In the genomic region with DNA sequence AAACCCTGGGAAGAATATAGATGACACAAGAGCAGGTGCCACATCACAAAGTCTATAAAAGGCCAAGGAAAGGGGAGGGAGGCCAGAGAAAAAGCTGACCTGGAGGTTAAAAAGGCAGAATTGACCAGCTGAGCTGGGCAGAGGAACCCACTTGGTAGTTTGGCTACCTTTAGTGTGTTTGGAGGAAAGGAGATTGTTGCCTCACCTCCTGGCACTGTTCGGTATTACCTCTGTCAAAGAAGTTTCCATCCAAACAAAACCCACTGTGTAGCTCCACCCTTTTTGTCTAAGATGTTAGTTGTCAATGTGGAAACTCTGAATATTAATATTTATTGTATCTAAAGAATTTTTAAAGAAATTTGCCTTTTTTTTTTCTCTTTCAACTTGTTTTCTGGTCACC, we compare ENCODE assay signal across 12 cellular contexts. TPM values are rescaled to one million over a fixed set of nuclear protein-coding genes. Genes with fewer than 3 reads are reported as not detected.
DNase-seq lines count a peak whose midpoint lies in the region; ATAC-seq and TF ChIP-seq lines count a peak whose summit lies in the region.
"Had no signal": no experiment of that assay in that cellular context is flagged by ENCODE, and none has a peak within 500 bp of the region (broad histone marks: within the 10 kb centered on the region; RNA-seq: fewer than 3 reads in every experiment).

No MANE protein-coding gene starts in this region.

- H3K27ac ChIP-seq in substantia nigra (ENCODE audit: low read depth, low read length, poor library complexity, severe bottlenecking): no peak overlapping the region

- H3K4me3 Mint-ChIP-seq in Caco-2 (ENCODE audit: unreplicated experiment): no peak overlapping the region
- no peak overlapping the region for H3K4me3 Mint-ChIP-seq in activated CD4-positive, alpha-beta memory T cell treated with anti-CD3 and anti-CD28 coated beads for 36 hours
- H3K4me3 Mint-ChIP-seq: activated CD4-positive, alpha-beta memory T cell treated with anti-CD3 and anti-CD28 coated beads, Interleukin-2, amount 10 ng/mL, durations not matched to agents 7 days and 5 days; naive B cell had no signal

- H3K9me3 ChIP-seq in Caco-2: no peaks in the 10 kb centered on the region

- H3K4me3 ChIP-seq in Caco-2 (ENCODE audit: low read depth, low read length): no peak overlapping the region
- no peak overlapping the region for H3K4me3 ChIP-seq in astrocyte of the spinal cord (ENCODE audit: low read depth, low read length)

- ATAC-seq in HG03521 (IDR thresholded peaks at IDR 0.05; ENCODE audit: unreplicated experiment): peak; percentile 54

- peaks cover 50% of the 10 kb centered on the region for H3K36me3 Mint-ChIP-seq in Caco-2 (ENCODE audit: insufficient read depth, unreplicated experiment)
- peaks cover 6% of the 10 kb centered on the region for H3K36me3 Mint-ChIP-seq in activated CD4-positive, alpha-beta memory T cell treated with anti-CD3 and anti-CD28 coated beads for 36 hours

- H3K4me1 ChIP-seq in Caco-2: no peaks in the 10 kb centered on the region; the same call in 1 of the 2 replicates

- CTCF ChIA-PET in Caco-2 (lab: Charles Lee): interaction anchor here (0.7 to 1.8 kb wide), 5 partner anchors 24 to 62 kb away, joined by 3 to 6 read pairs (median 3); partner anchors contain the start of genes ENTPD7 and SLC25A28
- CTCF ChIA-PET in activated CD4-positive, alpha-beta memory T cell treated with anti-CD3 and anti-CD28 coated beads for 36 hours (lab: Charles Lee): interaction anchor here (0.7 to 0.9 kb wide), 2 partner anchors 43 to 62 kb away, joined by 3 read pairs; partner anchors contain the start of gene SLC25A28

- peak in 1 of 2 experiments; percentile 38 for DNase-seq in Caco-2
- no peak for DNase-seq in astrocyte of the spinal cord (ENCODE audit: low read depth, low spot score)
- DNase-seq in left kidney (ENCODE audit: low read depth, low spot score): peak; percentile 16
- DNase-seq in stimulated activated CD4-positive, alpha-beta T cell treated with anti-CD3 and anti-CD28 coated beads, Interleukin-2, amount 100 ng/mL, for 24 hours: no peak
- DNase-seq in activated CD4-positive, alpha-beta memory T cell treated with anti-CD3 and anti-CD28 coated beads for 36 hours: no peak
- DNase-seq in substantia nigra (lab: John Stamatoyannopoulos, UW): no peak
- DNase-seq in NCI-H82 treated with DMSO at 0.1 percent for 48 hours (lab: John Stamatoyannopoulos, UW; ENCODE audit: unreplicated experiment): no peak
- DNase-seq: activated CD4-positive, alpha-beta memory T cell treated with anti-CD3 and anti-CD28 coated beads, Interleukin-2, amount 10 ng/mL, durations not matched to agents 7 days and 5 days; amygdala; naive B cell; NCI-H1092 treated with DMSO at 0.1 percent for 48 hours had no signal

- POLR2A ChIA-PET in Caco-2 (lab: Charles Lee): interaction anchor here (0.6 to 1.4 kb wide), 2 partner anchors 23 to 37 kb away, joined by 5 to 6 read pairs; partner anchors contain the start of gene ENTPD7
- POLR2A ChIA-PET in activated CD4-positive, alpha-beta memory T cell treated with anti-CD3 and anti-CD28 coated beads for 36 hours (lab: Charles Lee): no interaction called here

- intact Hi-C loops in Caco-2 (cut with micrococcal nuclease; ENCODE audit: unreplicated experiment): loop anchor here (1.0 kb wide), 2 partner anchors 29 to 52 kb away; no protein-coding TSS in a partner anchor
- intact Hi-C loops in activated CD4-positive, alpha-beta memory T cell treated with anti-CD3 and anti-CD28 coated beads for 36 hours (cut with micrococcal nuclease): no loop called here

- BruUV-seq in Caco-2 (replicated peaks; lab: Mats Ljungman, UMichigan): no TSS peak

- H3K9me3 Mint-ChIP-seq in Caco-2 (ENCODE audit: unreplicated experiment): no peaks in the 10 kb centered on the region
- H3K9me3 Mint-ChIP-seq in activated CD4-positive, alpha-beta memory T cell treated with anti-CD3 and anti-CD28 coated beads for 36 hours: no peaks in the 10 kb centered on the region
- H3K9me3 Mint-ChIP-seq: activated CD4-positive, alpha-beta memory T cell treated with anti-CD3 and anti-CD28 coated beads, Interleukin-2, amount 10 ng/mL, durations not matched to agents 7 days and 5 days; naive B cell had no signal

- no peak overlapping the region for H3K27ac Mint-ChIP-seq in Caco-2 (ENCODE audit: unreplicated experiment)
- no peak overlapping the region for H3K27ac Mint-ChIP-seq in activated CD4-positive, alpha-beta memory T cell treated with anti-CD3 and anti-CD28 coated beads for 36 hours
- H3K27ac Mint-ChIP-seq: activated CD4-positive, alpha-beta memory T cell treated with anti-CD3 and anti-CD28 coated beads, Interleukin-2, amount 10 ng/mL, durations not matched to agents 7 days and 5 days; naive B cell had no signal

- TF ChIP-seq CTCF in Caco-2 (IDR thresholded peaks at IDR 0.05; ENCODE audit: insufficient read depth in 1 of 2, low read depth in 1 of 2, low read length in 1 of 2, severe bottlenecking in 1 of 2, unreplicated experiment in 1 of 2) (peak; percentile 51 to 52), astrocyte of the spinal cord (IDR thresholded peaks at IDR 0.05; ENCODE audit: low read depth, low read length) (peak; percentile 22)

- in situ Hi-C loops in astrocyte of the spinal cord (cut with HindIII; ENCODE audit: low sequenced_read_pairs): no loop called here

- no peaks in the 10 kb centered on the region for H3K27me3 ChIP-seq in Caco-2 (replicated peaks; ENCODE audit: control insufficient read depth, insufficient read depth, low read length)

- H3K36me3 ChIP-seq in Caco-2 (ENCODE audit: control insufficient read depth, insufficient read depth, low read length): 0 out of 2 replicates have a peak, but pooled peaks cover 2% of the 10 kb centered on the region

- no peaks in the 10 kb centered on the region for H3K27me3 Mint-ChIP-seq in Caco-2 (ENCODE audit: insufficient read depth, unreplicated experiment)
- H3K27me3 Mint-ChIP-seq in activated CD4-positive, alpha-beta memory T cell treated with anti-CD3 and anti-CD28 coated beads for 36 hours: no peaks in the 10 kb centered on the region
- H3K27me3 Mint-ChIP-seq: activated CD4-positive, alpha-beta memory T cell treated with anti-CD3 and anti-CD28 coated beads, Interleukin-2, amount 10 ng/mL, durations not matched to agents 7 days and 5 days; naive B cell had no signal

- H3K4me1 Mint-ChIP-seq in Caco-2 (ENCODE audit: low read depth, unreplicated experiment): peaks cover 6% of the 10 kb centered on the region
- H3K4me1 Mint-ChIP-seq in activated CD4-positive, alpha-beta memory T cell treated with anti-CD3 and anti-CD28 coated beads for 36 hours (ENCODE audit: low read depth): no peaks in the 10 kb centered on the region

RNA-seq across cellular contexts. Expression of gene ENTPD7, which starts 23.4 kb away (rescaled TPM):
- 35.5 and 36.0 TPM in 2 replicates for total RNA-seq in Caco-2 (2022)
- total RNA-seq in activated CD4-positive, alpha-beta memory T cell treated with anti-CD3 and anti-CD28 coated beads for 36 hours: 1 to 10 TPM; 3.0 to 3.3 TPM

RNA-seq across cellular contexts. Expression of gene COX15, which starts 49.2 kb away (rescaled TPM):
- 47.6 and 50.2 TPM in 2 replicates for total RNA-seq in Caco-2 (2022)
- 10 to 100 TPM; 31.3 to 31.5 TPM for total RNA-seq in activated CD4-positive, alpha-beta memory T cell treated with anti-CD3 and anti-CD28 coated beads for 36 hours

RNA-seq across cellular contexts. Expression of gene CUTC, which starts 49.3 kb away (rescaled TPM):
- 27.6 and 30.1 TPM in 2 replicates for total RNA-seq in Caco-2 (2022)
- total RNA-seq in activated CD4-positive, alpha-beta memory T cell treated with anti-CD3 and anti-CD28 coated beads for 36 hours: 10 to 100 TPM; 26.0 to 26.6 TPM
